In the genomic region with DNA sequence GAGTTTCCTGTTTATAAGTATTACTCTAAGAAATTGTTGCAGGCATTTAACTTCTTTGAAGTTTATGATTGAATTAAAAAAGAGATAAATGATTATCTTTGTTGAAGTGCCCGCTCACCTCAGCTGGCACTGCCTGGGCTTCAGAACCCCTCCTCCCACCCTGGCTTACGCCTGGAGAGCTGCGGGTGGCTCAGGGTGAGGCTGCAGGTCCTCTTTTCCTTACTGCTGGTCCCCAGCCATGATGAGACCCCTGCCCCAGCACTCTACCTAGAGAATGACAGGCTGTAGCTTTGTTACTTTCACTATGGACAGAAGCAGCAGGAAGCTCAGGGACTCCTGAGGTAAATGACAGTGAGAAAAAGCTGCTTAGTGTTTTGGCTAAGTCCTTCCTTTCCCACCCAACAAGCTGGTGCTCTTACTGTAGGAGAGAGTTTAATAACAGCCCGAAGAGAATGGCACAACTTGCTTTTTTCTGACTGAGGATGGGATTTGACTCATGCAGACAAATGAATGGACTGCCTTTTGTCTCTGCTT, we compare ENCODE assay signal across 19 cellular contexts.
DNase-seq lines count a peak whose midpoint lies in the region; ATAC-seq and TF ChIP-seq lines count a peak whose summit lies in the region.
"Had no signal": no experiment of that assay in that cellular context is flagged by ENCODE, and none has a peak within 500 bp of the region (broad histone marks: within the 10 kb centered on the region; RNA-seq: fewer than 3 reads in every experiment).

No MANE protein-coding gene starts in this region.

- H3K9me2 ChIP-seq in GM23338 (ENCODE audit: insufficient read depth) (no peaks in the 10 kb centered on the region), Karpas-422 (replicated peaks; ENCODE audit: insufficient read depth, low read length) (no peaks in the 10 kb centered on the region)
- H3K9me2 ChIP-seq: SK-N-SH had no signal

- H3K4me3 Mint-ChIP-seq in GM23338 (no peak overlapping the region), endodermal cell (no peak overlapping the region)
- H3K4me3 Mint-ChIP-seq: CD4-positive, CD25-positive, alpha-beta regulatory T cell; IgD-negative memory B cell had no signal

- H3K4me3 ChIP-seq in GM23338 (no peak overlapping the region), Karpas-422 (ENCODE audit: low read length) (no peak overlapping the region), endodermal cell (ENCODE audit: low read length) (no peak overlapping the region), gastrocnemius medialis (no peak overlapping the region)

- H3K27me3 ChIP-seq in GM23338 (ENCODE audit: insufficient read depth) (no peaks in the 10 kb centered on the region), Karpas-422 (ENCODE audit: low read length) (no peaks in the 10 kb centered on the region), endodermal cell (ENCODE audit: control insufficient read depth, insufficient read depth, low read length, poor library complexity, severe bottlenecking) (no peaks in the 10 kb centered on the region), gastrocnemius medialis (no peaks in the 10 kb centered on the region)

- TF ChIP-seq CTCF in GM23338 (conservative IDR thresholded peaks at IDR 0.05; ENCODE audit: low read depth in 2 of 2) (no peak), endodermal cell (conservative IDR thresholded peaks at IDR 0.05) (no peak), gastrocnemius medialis (IDR thresholded peaks at IDR 0.05 in 4 of 5, conservative IDR thresholded peaks at IDR 0.05 in 1 of 5) (no peak)

- TF ChIP-seq POLR2A in gastrocnemius medialis (IDR thresholded peaks at IDR 0.05): no peak

- in situ Hi-C loops in gastrocnemius medialis (cut with MboI; ENCODE audit: low sequenced_read_pairs in 4 of 4): no loop called here

- intact Hi-C loops in gastrocnemius medialis (cut with DNase I; ENCODE audit: low total_unique reads): no loop called here

- H3K27ac Mint-ChIP-seq in GM23338 (no peak overlapping the region), endodermal cell (no peak overlapping the region)
- H3K27ac Mint-ChIP-seq: CD4-positive, CD25-positive, alpha-beta regulatory T cell; IgD-negative memory B cell had no signal

- H3K9me3 Mint-ChIP-seq in GM23338: no peaks in the 10 kb centered on the region
- no peaks in the 10 kb centered on the region for H3K9me3 Mint-ChIP-seq in endodermal cell
- H3K9me3 Mint-ChIP-seq: CD4-positive, CD25-positive, alpha-beta regulatory T cell; IgD-negative memory B cell had no signal

- H3K4me1 ChIP-seq in GM23338 (ENCODE audit: insufficient read depth): no peaks in the 10 kb centered on the region; the same call in 1 of the 2 replicates
- H3K4me1 ChIP-seq in Karpas-422 (ENCODE audit: low read length): peaks cover 12% of the 10 kb centered on the region
- H3K4me1 ChIP-seq in endodermal cell (ENCODE audit: control insufficient read depth, insufficient read depth, low read length): no peaks in the 10 kb centered on the region
- peaks cover 47 to 48% of the 10 kb centered on the region in 2 donors for H3K4me1 ChIP-seq in gastrocnemius medialis

- H3K79me2 ChIP-seq in GM23338 (replicated peaks; ENCODE audit: insufficient read depth) (peaks cover 18% of the 10 kb centered on the region), Karpas-422 (ENCODE audit: low read length) (no peaks in the 10 kb centered on the region)

- H3K4me1 Mint-ChIP-seq in GM23338 (peaks cover 17% of the 10 kb centered on the region), endodermal cell (peaks cover 14% of the 10 kb centered on the region)

- peaks cover 17% of the 10 kb centered on the region for H4K20me1 ChIP-seq in GM23338 (replicated peaks; ENCODE audit: insufficient read depth)
- H4K20me1 ChIP-seq in Karpas-422 (ENCODE audit: insufficient read depth, low read depth, low read length): peaks cover 47% of the 10 kb centered on the region

- 83 to 87% methylated on average over 2 to 4 of the region's 4 CpGs for WGBS in endodermal cell (ENCODE audit: insufficient coverage in 1 of 2, insufficient read length in 1 of 2), 2 experiments

- ATAC-seq in GM23338: no peak
- no peak for ATAC-seq in gastrocnemius medialis
- no peak for ATAC-seq in HG02981 (IDR thresholded peaks at IDR 0.05; ENCODE audit: unreplicated experiment)
- ATAC-seq: Panc1 had no signal

- H3K9me3 ChIP-seq in Karpas-422 (ENCODE audit: low read length) (no peaks in the 10 kb centered on the region), endodermal cell (ENCODE audit: control insufficient read depth, low read length) (no peaks in the 10 kb centered on the region), gastrocnemius medialis (no peaks in the 10 kb centered on the region)
- H3K9me3 ChIP-seq: SK-N-SH had no signal

- H3K36me3 Mint-ChIP-seq in GM23338 (ENCODE audit: low read depth) (no peaks in the 10 kb centered on the region; the same call in 1 of the 3 replicates), endodermal cell (ENCODE audit: low read depth) (peaks cover 10% of the 10 kb centered on the region)
- H3K36me3 Mint-ChIP-seq: IgD-negative memory B cell had no signal

- 0 out of 2 replicates have a peak overlapping the region, but pooled peaks have one; percentile 26 for H3K27ac ChIP-seq in GM23338 (ENCODE audit: low read depth)
- no peak overlapping the region for H3K27ac ChIP-seq in Karpas-422 (ENCODE audit: low read length)
- H3K27ac ChIP-seq in endodermal cell (ENCODE audit: low read depth, low read length): peak overlapping the region; percentile 25
- H3K27ac ChIP-seq in gastrocnemius medialis: peak overlapping the region; percentile 54 to 60 (median 58)

- H3F3A ChIP-seq in GM23338 (replicated peaks; ENCODE audit: low read depth): no peaks in the 10 kb centered on the region

- DNase-seq in GM23338 (ENCODE audit: low spot score): no peak
- DNase-seq in Karpas-422: peak; percentile 20
- no peak for DNase-seq in endodermal cell
- DNase-seq in gastrocnemius medialis: no peak
- DNase-seq in ecto neural progenitor cell (ENCODE audit: low spot score): no peak
- DNase-seq in NCI-H2227 (lab: John Stamatoyannopoulos, UW; ENCODE audit: unreplicated experiment): no peak
- DNase-seq: CD4-positive, CD25-positive, alpha-beta regulatory T cell; DND-41; GOT3; HCEC 1CT; NCI-H187; NCI-H2227 treated with DMSO at 0.1 percent for 48 hours; NCI-H510A; NK-92 treated with Interleukin-12 subunit alpha and Interleukin-12 subunit beta, amount 100 ng/mL, for 24 hours; SIG-M5; SK-N-SH had no signal

- H3K27me3 Mint-ChIP-seq in GM23338 (ENCODE audit: insufficient read depth, low read depth, poor library complexity) (peaks cover 10% of the 10 kb centered on the region), endodermal cell (ENCODE audit: insufficient read depth) (no peaks in the 10 kb centered on the region)
- H3K27me3 Mint-ChIP-seq: CD4-positive, CD25-positive, alpha-beta regulatory T cell; IgD-negative memory B cell had no signal

- H3K4me2 ChIP-seq in GM23338 (no peak overlapping the region), Karpas-422 (ENCODE audit: low read depth, low read length, poor library complexity, severe bottlenecking) (no peak overlapping the region)
- H3K4me2 ChIP-seq: SK-N-SH had no signal

- H2AFZ ChIP-seq in GM23338 (no peak overlapping the region), Karpas-422 (ENCODE audit: low read length) (no peak overlapping the region)

- H3K36me3 ChIP-seq in GM23338 (ENCODE audit: insufficient read depth) (no peaks in the 10 kb centered on the region), Karpas-422 (ENCODE audit: insufficient read depth, low read length) (no peaks in the 10 kb centered on the region), endodermal cell (ENCODE audit: control insufficient read depth, insufficient read depth, low read length) (no peaks in the 10 kb centered on the region), gastrocnemius medialis (no peaks in the 10 kb centered on the region)

- no peak overlapping the region for H3K9ac ChIP-seq in Karpas-422 (ENCODE audit: low read length)
- no peak overlapping the region for H3K9ac ChIP-seq in endodermal cell (ENCODE audit: extremely low read depth, low read length, poor library complexity, severe bottlenecking)
- H3K9ac ChIP-seq: SK-N-SH had no signal

TF ChIP-seq in GM23338, 12 proteins besides CTCF, POLR2A, EP300 and RAD21 (continues in another document):
- TF ChIP-seq CREB1 (CRISPR knock-in tag; IDR thresholded peaks at IDR 0.05; ENCODE audit: low read depth) (no peak), EZH2 (IDR thresholded peaks at IDR 0.05; ENCODE audit: low read depth, unreplicated experiment) (no peak), EZH2phosphoT487 (IDR thresholded peaks at IDR 0.05; ENCODE audit: unreplicated experiment) (no peak), JUNB (IDR thresholded peaks at IDR 0.05; ENCODE audit: unreplicated experiment) (no peak), POLR2AphosphoS5 (IDR thresholded peaks at IDR 0.05; ENCODE audit: low read depth) (no peak), NANOG (IDR thresholded peaks at IDR 0.05; ENCODE audit: borderline replicate concordance) (no peak)
- TF ChIP-seq, protein P1, sequence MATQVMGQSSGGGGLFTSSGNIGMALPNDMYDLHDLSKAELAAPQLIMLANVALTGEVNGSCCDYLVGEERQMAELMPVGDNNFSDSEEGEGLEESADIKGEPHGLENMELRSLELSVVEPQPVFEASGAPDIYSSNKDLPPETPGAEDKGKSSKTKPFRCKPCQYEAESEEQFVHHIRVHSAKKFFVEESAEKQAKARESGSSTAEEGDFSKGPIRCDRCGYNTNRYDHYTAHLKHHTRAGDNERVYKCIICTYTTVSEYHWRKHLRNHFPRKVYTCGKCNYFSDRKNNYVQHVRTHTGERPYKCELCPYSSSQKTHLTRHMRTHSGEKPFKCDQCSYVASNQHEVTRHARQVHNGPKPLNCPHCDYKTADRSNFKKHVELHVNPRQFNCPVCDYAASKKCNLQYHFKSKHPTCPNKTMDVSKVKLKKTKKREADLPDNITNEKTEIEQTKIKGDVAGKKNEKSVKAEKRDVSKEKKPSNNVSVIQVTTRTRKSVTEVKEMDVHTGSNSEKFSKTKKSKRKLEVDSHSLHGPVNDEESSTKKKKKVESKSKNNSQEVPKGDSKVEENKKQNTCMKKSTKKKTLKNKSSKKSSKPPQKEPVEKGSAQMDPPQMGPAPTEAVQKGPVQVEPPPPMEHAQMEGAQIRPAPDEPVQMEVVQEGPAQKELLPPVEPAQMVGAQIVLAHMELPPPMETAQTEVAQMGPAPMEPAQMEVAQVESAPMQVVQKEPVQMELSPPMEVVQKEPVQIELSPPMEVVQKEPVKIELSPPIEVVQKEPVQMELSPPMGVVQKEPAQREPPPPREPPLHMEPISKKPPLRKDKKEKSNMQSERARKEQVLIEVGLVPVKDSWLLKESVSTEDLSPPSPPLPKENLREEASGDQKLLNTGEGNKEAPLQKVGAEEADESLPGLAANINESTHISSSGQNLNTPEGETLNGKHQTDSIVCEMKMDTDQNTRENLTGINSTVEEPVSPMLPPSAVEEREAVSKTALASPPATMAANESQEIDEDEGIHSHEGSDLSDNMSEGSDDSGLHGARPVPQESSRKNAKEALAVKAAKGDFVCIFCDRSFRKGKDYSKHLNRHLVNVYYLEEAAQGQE (IDR thresholded peaks at IDR 0.05; ENCODE audit: unreplicated experiment): no peak
